9 cellular contexts compared by ENCODE assay signal in genomic region chr11:130979386-130979972, GRCh38.
DNase-seq lines count a peak whose midpoint lies in the region; ATAC-seq and TF ChIP-seq lines count a peak whose summit lies in the region.
"Had no signal": no experiment of that assay in that cellular context is flagged by ENCODE, and none has a peak within 500 bp of the region (broad histone marks: within the 10 kb centered on the region; RNA-seq: fewer than 3 reads in every experiment).

No MANE protein-coding gene starts in this region.

- no peak overlapping the region for H3K4me3 ChIP-seq in WI38 (ENCODE audit: low read depth, low read length)
- H3K4me3 ChIP-seq: SK-N-MC had no signal

- DNase-seq in DMS114 treated with DMSO at 0.1 percent for 48 hours (lab: John Stamatoyannopoulos, UW; ENCODE audit: unreplicated experiment) (peak; percentile 2), HPDE6-E6E7 (ENCODE audit: extremely low spot score) (peak; percentile 15), left kidney (ENCODE audit: low read depth, low spot score) (peak; percentile 43), amniotic stem cell (lab: John Stamatoyannopoulos, UW) (no peak), pons (ENCODE audit: low spot score) (no peak)
- DNase-seq in activated naive CD4-positive, alpha-beta T cell (lab: John Stamatoyannopoulos, UW), result no peak

- TF ChIP-seq CTCF in WI38 (IDR thresholded peaks at IDR 0.05; ENCODE audit: low read depth, low read length), result peak; percentile 57

- ATAC-seq in HG03457 (IDR thresholded peaks at IDR 0.05; ENCODE audit: unreplicated experiment), result no peak

Comparison
In these comparisons a context has a peak if more than half of its experiments do, and no peak if none do; other contexts are left out.
1. DNase-seq: peak in DMS114 treated with DMSO at 0.1 percent for 48 hours (single experiment), HPDE6-E6E7 (single experiment) and left kidney (single experiment); none in activated naive CD4-positive, alpha-beta T cell (0 of 4), amniotic stem cell (single experiment) and pons (single experiment).